In the genomic region with DNA sequence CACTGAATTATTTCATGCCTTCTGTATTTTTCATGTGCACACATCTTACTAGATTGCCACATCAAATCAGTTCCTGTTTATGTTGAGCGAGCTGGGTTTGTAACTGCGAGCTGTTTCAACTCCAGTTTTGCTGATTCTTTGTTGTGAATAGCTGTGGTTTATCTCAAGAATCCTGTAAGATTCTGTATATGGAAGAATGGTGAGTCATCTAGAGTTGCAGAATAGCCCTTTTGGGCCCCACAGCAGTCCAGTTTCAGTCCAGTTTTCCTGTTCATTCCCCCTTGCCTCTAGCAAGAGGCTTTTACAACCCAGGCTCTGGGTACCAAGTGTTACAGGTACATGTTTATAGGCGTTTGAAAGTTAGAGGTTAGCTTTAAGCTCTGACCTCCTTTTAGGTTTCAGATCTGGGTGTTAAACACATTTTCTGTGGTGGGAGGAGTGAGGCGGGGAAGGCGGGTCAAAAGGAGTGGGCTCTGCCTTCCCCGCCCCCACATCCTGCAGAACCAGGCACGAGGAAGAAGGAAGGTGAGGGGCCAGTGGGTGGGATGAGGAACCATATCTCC, we compare ENCODE assay signal across 1 cellular context.
TF ChIP-seq lines count a peak whose summit lies in the region.

No MANE protein-coding gene starts in this region.

TF ChIP-seq in GM12878, 131 proteins besides CTCF, POLR2A, EP300 and RAD21 (continued from another document):
- TF ChIP-seq CBX3 (IDR thresholded peaks at IDR 0.05; ENCODE audit: borderline replicate concordance, low read depth) (no peak), ESRRA (IDR thresholded peaks at IDR 0.05; ENCODE audit: low read length) (no peak), HDAC6 (IDR thresholded peaks at IDR 0.05; ENCODE audit: unreplicated experiment) (no peak), ASH2L (IDR thresholded peaks at IDR 0.05; ENCODE audit: borderline replicate concordance, low read depth) (no peak), CBFB (IDR thresholded peaks at IDR 0.05; ENCODE audit: low read depth) (no peak), PRDM15 (CRISPR knock-in tag; IDR thresholded peaks at IDR 0.05) (no peak), USF2 (IDR thresholded peaks at IDR 0.05; ENCODE audit: borderline replicate concordance, low read depth, low read length) (no peak), BCL11A (IDR thresholded peaks at IDR 0.05; ENCODE audit: low read depth, low read length) (peak; percentile 26; the same call in 1 of the 2 replicates), KLF5 (IDR thresholded peaks at IDR 0.05; ENCODE audit: partially characterized antibody) (no peak), YBX1 (IDR thresholded peaks at IDR 0.05) (no peak), BMI1 (IDR thresholded peaks at IDR 0.05; ENCODE audit: borderline replicate concordance) (no peak), JUNB (IDR thresholded peaks at IDR 0.05) (peak; percentile 66), IRF4 (IDR thresholded peaks at IDR 0.05; ENCODE audit: low read depth, low read length) (0 out of 2 replicates have a peak, but pooled peaks have one; percentile 10), IKZF2 (IDR thresholded peaks at IDR 0.05) (peak; percentile 83 to 84), ZSCAN29 (IDR thresholded peaks at IDR 0.05) (no peak), GATAD2B (conservative IDR thresholded peaks at IDR 0.05; ENCODE audit: low read depth) (no peak), SREBF1 (IDR thresholded peaks at IDR 0.05; ENCODE audit: low read length) (no peak), SIX5 (IDR thresholded peaks at IDR 0.05; ENCODE audit: low read depth, low read length, severe bottlenecking) (no peak), ATF2 (IDR thresholded peaks at IDR 0.05; ENCODE audit: low read length) (peak; percentile 68), BHLHE40 (IDR thresholded peaks at IDR 0.05; ENCODE audit: borderline replicate concordance in 1 of 2, low read depth in 2 of 2, low read length in 1 of 2) (peak in 1 of 2 experiments; percentile 21; a peak in 1 of 4 replicates), RB1 (IDR thresholded peaks at IDR 0.05; ENCODE audit: borderline replicate concordance) (no peak), TARDBP (IDR thresholded peaks at IDR 0.05; ENCODE audit: borderline replicate concordance) (no peak), PBX3 (IDR thresholded peaks at IDR 0.05; ENCODE audit: insufficient replicate concordance, low read depth, low read length) (no peak), SP1 (IDR thresholded peaks at IDR 0.05; ENCODE audit: low read depth, low read length) (no peak), MEF2A (IDR thresholded peaks at IDR 0.05; ENCODE audit: insufficient read depth, low read depth, low read length) (0 out of 2 replicates have a peak, but pooled peaks have one; percentile 42), RELA (IDR thresholded peaks at IDR 0.05; ENCODE audit: borderline replicate concordance, partially characterized antibody) (no peak), CUX1 (IDR thresholded peaks at IDR 0.05; ENCODE audit: insufficient replicate concordance, low read depth, low read length) (no peak), FOS (IDR thresholded peaks at IDR 0.05; ENCODE audit: borderline replicate concordance, extremely low read depth, insufficient read length) (no peak), STAT1 (conservative IDR thresholded peaks at IDR 0.05) (no peak), EED (IDR thresholded peaks at IDR 0.05; ENCODE audit: low read depth) (peak; percentile 92), IKZF1 (conservative IDR thresholded peaks at IDR 0.05) (peak; percentile 69), YY1 (IDR thresholded peaks at IDR 0.05; ENCODE audit: low read depth, low read length) (no peak), E2F8 (IDR thresholded peaks at IDR 0.05; ENCODE audit: low read depth, partially characterized antibody) (no peak), LARP7 (IDR thresholded peaks at IDR 0.05) (no peak), NR2C1 (IDR thresholded peaks at IDR 0.05) (no peak), PML (IDR thresholded peaks at IDR 0.05; ENCODE audit: low read length) (0 out of 2 replicates have a peak, but pooled peaks have one; percentile 60), SMAD1 (IDR thresholded peaks at IDR 0.05; ENCODE audit: low read depth, partially characterized antibody) (no peak), SUZ12 (IDR thresholded peaks at IDR 0.05; ENCODE audit: unreplicated experiment) (no peak), TCF12 (IDR thresholded peaks at IDR 0.05; ENCODE audit: low read depth, low read length) (no peak), ETV6 (conservative IDR thresholded peaks at IDR 0.05 in 1 of 2, IDR thresholded peaks at IDR 0.05 in 1 of 2; ENCODE audit: borderline replicate concordance in 1 of 2, low read depth in 1 of 2) (peak in 1 of 2 experiments; percentile 70; a peak in 1 of 4 replicates), KAT2A (conservative IDR thresholded peaks at IDR 0.05; ENCODE audit: control insufficient read depth, low read depth, low read length) (no peak), E4F1 (IDR thresholded peaks at IDR 0.05; ENCODE audit: borderline replicate concordance, partially characterized antibody) (no peak)
- TF ChIP-seq, protein P1, sequence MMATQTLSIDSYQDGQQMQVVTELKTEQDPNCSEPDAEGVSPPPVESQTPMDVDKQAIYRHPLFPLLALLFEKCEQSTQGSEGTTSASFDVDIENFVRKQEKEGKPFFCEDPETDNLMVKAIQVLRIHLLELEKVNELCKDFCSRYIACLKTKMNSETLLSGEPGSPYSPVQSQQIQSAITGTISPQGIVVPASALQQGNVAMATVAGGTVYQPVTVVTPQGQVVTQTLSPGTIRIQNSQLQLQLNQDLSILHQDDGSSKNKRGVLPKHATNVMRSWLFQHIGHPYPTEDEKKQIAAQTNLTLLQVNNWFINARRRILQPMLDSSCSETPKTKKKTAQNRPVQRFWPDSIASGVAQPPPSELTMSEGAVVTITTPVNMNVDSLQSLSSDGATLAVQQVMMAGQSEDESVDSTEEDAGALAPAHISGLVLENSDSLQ (IDR thresholded peaks at IDR 0.05), result no peak
TF ChIP-seq in GM12878: peak in this region for 22.
